In the genomic region with DNA sequence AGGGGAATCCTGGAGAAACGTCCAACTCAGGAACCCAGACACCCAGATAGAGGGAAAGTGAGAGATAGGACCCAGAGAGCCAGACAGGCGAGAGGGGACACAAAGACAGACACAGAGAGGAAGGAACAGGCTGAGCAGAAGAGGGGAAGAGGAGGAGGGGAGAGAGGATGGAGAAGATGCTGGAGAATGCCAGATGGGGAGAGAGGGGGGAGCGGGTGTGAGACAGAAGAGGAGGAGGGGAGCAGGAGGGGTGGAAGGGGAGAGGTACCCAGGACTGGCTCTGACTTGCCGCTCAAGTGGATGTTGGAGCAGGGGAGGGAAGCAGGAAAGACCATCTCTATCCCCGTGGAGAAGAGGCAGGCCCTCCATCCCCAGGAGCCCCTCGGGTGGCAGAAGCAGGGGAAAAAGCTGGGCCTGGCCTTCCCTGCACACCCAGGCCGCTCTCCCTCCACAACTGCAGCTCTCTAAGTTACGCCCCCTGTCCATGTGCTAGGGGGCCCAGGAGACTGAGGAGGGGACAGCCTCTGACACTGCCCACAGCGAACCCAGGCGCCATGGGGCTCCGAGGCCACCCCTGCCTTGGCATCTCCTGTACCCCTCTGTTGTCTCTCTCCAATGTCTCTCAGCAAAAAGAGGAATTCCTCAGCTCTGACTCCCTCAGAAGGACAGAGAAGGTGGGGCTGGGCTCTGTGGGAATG, we compare ENCODE assay signal across 13 cellular contexts. TPM values are rescaled to one million over a fixed set of nuclear protein-coding genes. Genes with fewer than 3 reads are reported as not detected.
A peak's percentile ranks its signal among the peaks of the same experiment; 100 is the strongest.
DNase-seq lines count a peak whose midpoint lies in the region; ATAC-seq, FAIRE-seq and TF ChIP-seq lines count a peak whose summit lies in the region.
"Had no signal": no experiment of that assay in that cellular context is flagged by ENCODE, and none has a peak within 500 bp of the region (broad histone marks: within the 10 kb centered on the region; RNA-seq: fewer than 3 reads in every experiment).

No MANE protein-coding gene starts in this region.

- peak overlapping the region; percentile 98 for H3K9ac ChIP-seq in BLaER1
- H3K9ac ChIP-seq in GM12878 (ENCODE audit: control insufficient read depth, insufficient read depth, low read length), result peak overlapping the region; percentile 92

- TF ChIP-seq RAD21 in GM12878 (IDR thresholded peaks at IDR 0.05; ENCODE audit: insufficient read depth, low read depth, low read length), result no peak

- WGBS in GM12878 (ENCODE audit: insufficient coverage, insufficient replicate concordance, low lambda C conversion rate, missing lambda C conversion rate), result 50% methylated on average over 8 of the region's 11 CpGs

- H3K36me3 ChIP-seq in BLaER1 (peaks cover 59% of the 10 kb centered on the region), GM12878 (ENCODE audit: control insufficient read depth in 2 of 2, insufficient read depth in 2 of 2, low read length in 1 of 2) (peaks cover 30 to 42% of the 10 kb centered on the region in 2 experiments)

- peaks cover 87% of the 10 kb centered on the region for H3K79me2 ChIP-seq in GM12878 (ENCODE audit: control insufficient read depth, insufficient read depth, low read length)

- FAIRE-seq in GM12878 (lab: Jason Lieb, UNC) (no peak), RCC 7860 (lab: Jason Lieb, UNC) (no peak)
- FAIRE-seq: endothelial cell of umbilical vein, islet of Langerhans had no signal

- peak; percentile 9; the same call in 1 of the 2 replicates for TF ChIP-seq POLR2A in GM12878 (IDR thresholded peaks at IDR 0.05; ENCODE audit: low read depth, low read length)

- no peak for DNase-seq in HFFc6
- no peak for DNase-seq in GM12878 (ENCODE audit: low read depth, low spot score)
- no peak for DNase-seq in neural crest cell (ENCODE audit: low read depth, low spot score)
- no peak for DNase-seq in NCI-H2029 treated with DMSO at 0.1 percent for 48 hours (lab: John Stamatoyannopoulos, UW)
- no peak for DNase-seq in HPDE6-E6E7 (ENCODE audit: extremely low spot score)
- no peak for DNase-seq in RCC 7860 (ENCODE audit: low spot score)
- no peak for DNase-seq in NOMO-1 (lab: John Stamatoyannopoulos, UW; ENCODE audit: unreplicated experiment in 2 of 2)
- DNase-seq: NCI-H1694 treated with DMSO at 0.1 percent for 48 hours, SJCRH30 had no signal

- H3K4me2 ChIP-seq in BLaER1 (peak overlapping the region; percentile 100), GM12878 (ENCODE audit: control insufficient read depth, insufficient read depth) (peak overlapping the region; percentile 96)

- H3K9me3 ChIP-seq in BLaER1 (no peaks in the 10 kb centered on the region), GM12878 (replicated peaks; ENCODE audit: control insufficient read depth, insufficient read depth, low read length) (no peaks in the 10 kb centered on the region)
- H3K9me3 ChIP-seq: SJCRH30 had no signal

- H3K4me1 ChIP-seq in BLaER1 (peaks cover 68% of the 10 kb centered on the region), GM12878 (ENCODE audit: control insufficient read depth, insufficient read depth, low read length) (peaks cover 46% of the 10 kb centered on the region)

- H3K36me3 Mint-ChIP-seq in HFFc6 (ENCODE audit: low read depth), result peaks cover 34% of the 10 kb centered on the region
- H3K36me3 Mint-ChIP-seq in neural crest cell (ENCODE audit: low read depth), result peaks cover 13% of the 10 kb centered on the region

- H3K4me3 ChIP-seq in BLaER1 (peak overlapping the region; percentile 98), GM12878 (peak overlapping the region; percentile 95)
- H3K4me3 ChIP-seq: SJCRH30 had no signal

- TF ChIP-seq EP300 in GM12878 (IDR thresholded peaks at IDR 0.05; ENCODE audit: borderline replicate concordance in 1 of 2, control insufficient read depth in 1 of 2, low read depth in 2 of 2, low read length in 2 of 2), result no peak

- H3K27me3 ChIP-seq in BLaER1, result no peaks in the 10 kb centered on the region
- no peaks in the 10 kb centered on the region for H3K27me3 ChIP-seq in GM12878 (replicated peaks in 1 of 2; ENCODE audit: control insufficient read depth in 2 of 2, insufficient read depth in 2 of 2, low read length in 1 of 2)
- H3K27me3 ChIP-seq: SJCRH30 had no signal

- H4K20me1 ChIP-seq in BLaER1 (peaks cover 81% of the 10 kb centered on the region), GM12878 (ENCODE audit: control insufficient read depth, insufficient read depth) (peaks cover 6% of the 10 kb centered on the region)

- H3K27ac ChIP-seq in BLaER1 (peak overlapping the region; percentile 98), GM12878 (ENCODE audit: control insufficient read depth, insufficient read depth) (no peak overlapping the region)
- H3K27ac ChIP-seq: SJCRH30 had no signal

- RAD21 ChIA-PET in GM12878 (lab: Charles Lee; ENCODE audit: unreplicated experiment), result interaction anchor here (0.8 to 1.8 kb wide), 5 partner anchors 9 to 53 kb away, joined by 3 to 7 read pairs (median 4); no protein-coding TSS in a partner anchor

- intact Hi-C loops in GM12878 (cut with micrococcal nuclease; ENCODE audit: unreplicated experiment), result loop anchor here (5.0 kb wide), 1 partner anchor 48 kb away; a partner anchor contains a TSS

- CTCF ChIA-PET in GM12878 (lab: Yijun Ruan, JAX), result interaction anchor here (0.7 to 9.3 kb wide), 10 partner anchors 9 to 481 kb away, joined by 3 to 99 read pairs (median 4); a partner anchor contains a TSS

- peak overlapping the region; percentile 48 for H3K27ac Mint-ChIP-seq in HFFc6
- H3K27ac Mint-ChIP-seq in neural crest cell (ENCODE audit: unreplicated experiment), result peak overlapping the region; percentile 51

- in situ Hi-C loops in GM12878 (cut with MboI), result no loop called here

- H3K27me3 Mint-ChIP-seq in HFFc6 (ENCODE audit: insufficient read depth) (peaks cover 2% of the 10 kb centered on the region), neural crest cell (ENCODE audit: low read depth) (no peaks in the 10 kb centered on the region)

- POLR2A ChIA-PET in GM12878 (lab: Charles Lee), result interaction anchor here (0.5 to 1.2 kb wide), 6 partner anchors 11 to 100 kb away, joined by 3 to 5 read pairs (median 4); no protein-coding TSS in a partner anchor

- no peak for ATAC-seq in GM12878

- H3K4me1 Mint-ChIP-seq in HFFc6 (ENCODE audit: low read depth) (peaks cover 52% of the 10 kb centered on the region), neural crest cell (peaks cover 38% of the 10 kb centered on the region)

- H3K9me3 Mint-ChIP-seq in HFFc6 (no peaks in the 10 kb centered on the region), neural crest cell (no peaks in the 10 kb centered on the region)

- H3K4me3 Mint-ChIP-seq in HFFc6 (peak overlapping the region; percentile 56), neural crest cell (peak overlapping the region; percentile 81)

- TF ChIP-seq CTCF in HFFc6 (IDR thresholded peaks at IDR 0.05) (no peak), GM12878 (IDR thresholded peaks at IDR 0.05 in 2 of 3, conservative IDR thresholded peaks at IDR 0.05 in 1 of 3; ENCODE audit: control insufficient read depth in 2 of 3, extremely low read depth in 1 of 3, insufficient read depth in 1 of 3, low read depth in 3 of 3, low read length in 3 of 3) (no peak), neural crest cell (conservative IDR thresholded peaks at IDR 0.05) (no peak)

- no TSS peak for BruUV-seq in GM12878 (replicated peaks; lab: Mats Ljungman, UMichigan)

- H2AFZ ChIP-seq in GM12878 (ENCODE audit: control insufficient read depth, low read depth, low read length), result no peak overlapping the region

- SMC1A ChIA-PET in GM12878 (lab: Charles Lee; ENCODE audit: uncharacterized antibody, unreplicated experiment), result interaction anchor here (0.8 to 3.4 kb wide), 4 partner anchors 15 to 51 kb away, joined by 3 to 15 read pairs (median 8); a partner anchor contains a TSS

RNA-seq across cellular contexts. Expression of a gene that starts 4.8 kb away (rescaled TPM):
- 10 to 100 TPM; 66.4 to 78.5 (median 68.7) TPM for total RNA-seq in HFFc6 (2021; fragmentation: NEBNext Ultra II Directional; extraction: Animal tissue kit (Norgen Biotek cat#: 25700))
- total RNA-seq in GM12878 (2013; cell fraction: nucleolus; rRNA removed), result 55.7 and 68.4 TPM in 2 replicates
- 59.9 and 62.9 TPM in 2 replicates for total RNA-seq in GM12878 (2014; rRNA removed)
- 35.9 and 39.6 TPM in 2 replicates for total RNA-seq in GM12878 (2014; rRNA removed; fragmentation: Illumina TruSeq; extraction: Trizol)
- total RNA-seq in GM12878 (2021), result 103 and 107 TPM in 2 replicates
- 21.7 TPM for polyA plus RNA-seq in GM12878 (2011; ENCODE audit: low read depth)
- polyA plus RNA-seq in GM12878 (2011; rRNA removed), result 30.2 and 44.4 TPM in 2 replicates
- 39.3 and 43.6 TPM in 2 replicates for polyA plus RNA-seq in GM12878 (2011; cell fraction: cytosol; rRNA removed)
- polyA plus RNA-seq in GM12878 (2011; cell fraction: nucleus; rRNA removed), result 75.0 and 144 TPM in 2 replicates
- 54.8 and 64.1 TPM in 2 replicates for polyA plus RNA-seq in GM12878 (2012)
- 17.9 and 35.4 TPM in 2 replicates for polyA plus RNA-seq in GM12878 (2014; fragmentation: Illumina TruSeq; extraction: Trizol)
- polyA plus RNA-seq in GM12878 (2014; fragmentation: Nextera tagmentation; extraction: Ambion mirVana), result under 1 TPM; 0.20 to 0.45 TPM
- 52.0 and 58.7 TPM in 2 replicates for polyA plus RNA-seq in GM12878 (2014; rRNA removed)
- polyA plus RNA-seq in GM12878 (2016; fragmentation: Nextera tagmentation; extraction: Ambion mirVana), result 1 to 10 TPM; 1.8 to 2.3 TPM
- 38.4 and 59.7 TPM in 2 replicates for polyA minus RNA-seq in GM12878 (2011; rRNA and poly(A)+ RNA removed)
- polyA minus RNA-seq in GM12878 (2011; cell fraction: cytosol; rRNA and poly(A)+ RNA removed), result 36.3 and 36.8 TPM in 2 replicates
- 12.3 and 46.2 TPM in 2 replicates for polyA minus RNA-seq in GM12878 (2011; cell fraction: nucleus; rRNA and poly(A)+ RNA removed)
- total RNA-seq in neural crest cell, result 67.1 and 68.8 TPM in 2 replicates

RNA-seq across cellular contexts. Expression of a gene that starts 15.7 kb away (rescaled TPM):
- 10 to 100 TPM in 4 of 6 experiments, 1 to 10 TPM in 2; 4.3 to 14.1 (median 11.4) TPM for total RNA-seq in HFFc6 (2021; fragmentation: NEBNext Ultra II Directional; extraction: Animal tissue kit (Norgen Biotek cat#: 25700))
- total RNA-seq in GM12878 (2013; cell fraction: nucleolus; rRNA removed), result 2.6 and 4.3 TPM in 2 replicates
- total RNA-seq in GM12878 (2014; rRNA removed) (0.17 and 0.22 TPM in 2 replicates), GM12878 (2014; rRNA removed; fragmentation: Illumina TruSeq; extraction: Trizol) (0.22 and 0.74 TPM in 2 replicates), GM12878 (2021) (1.3 and 1.7 TPM in 2 replicates), neural crest cell (26.1 and 28.7 TPM in 2 replicates)
- 0.58 TPM for polyA plus RNA-seq in GM12878 (2011; ENCODE audit: low read depth)
- polyA plus RNA-seq in GM12878 (2011; rRNA removed) (0.32 and 1.3 TPM in 2 replicates), GM12878 (2014; fragmentation: Illumina TruSeq; extraction: Trizol) (0.19 and 0.25 TPM in 2 replicates), GM12878 (2014; fragmentation: Nextera tagmentation; extraction: Ambion mirVana) (not detected), GM12878 (2014; rRNA removed) (0.51 and 1.4 TPM in 2 replicates), GM12878 (2016; fragmentation: Nextera tagmentation; extraction: Ambion mirVana) (under 1 TPM in 1 of 2 experiments, not detected in 1; 0.06 TPM)
- polyA plus RNA-seq in GM12878 (2011; cell fraction: cytosol; rRNA removed), result 0.51 and 1.2 TPM in 2 replicates
- 8.0 and 8.3 TPM in 2 replicates for polyA plus RNA-seq in GM12878 (2011; cell fraction: nucleus; rRNA removed)
- 0.45 and 0.66 TPM in 2 replicates for polyA plus RNA-seq in GM12878 (2012)
- 0.59 and 2.0 TPM in 2 replicates for polyA minus RNA-seq in GM12878 (2011; rRNA and poly(A)+ RNA removed)
- polyA minus RNA-seq in GM12878 (2011; cell fraction: cytosol; rRNA and poly(A)+ RNA removed), result 0.73 TPM in 1 of 2 replicates, not detected in the other
- polyA minus RNA-seq in GM12878 (2011; cell fraction: nucleus; rRNA and poly(A)+ RNA removed), result 1.1 and 1.8 TPM in 2 replicates

RNA-seq across cellular contexts. Expression of a gene that starts 20.1 kb away (rescaled TPM):
- under 1 TPM; 0.28 to 0.91 (median 0.76) TPM for total RNA-seq in HFFc6 (2021; fragmentation: NEBNext Ultra II Directional; extraction: Animal tissue kit (Norgen Biotek cat#: 25700))
- 1.9 and 2.9 TPM in 2 replicates for total RNA-seq in GM12878 (2013; cell fraction: nucleolus; rRNA removed)
- total RNA-seq in GM12878 (2014; rRNA removed) (0.11 and 0.68 TPM in 2 replicates), GM12878 (2014; rRNA removed; fragmentation: Illumina TruSeq; extraction: Trizol) (0.27 TPM in 1 of 2 replicates, not detected in the other), GM12878 (2021) (0.51 and 0.56 TPM in 2 replicates), neural crest cell (not detected in 2 replicates)
- polyA plus RNA-seq in GM12878 (2011; ENCODE audit: low read depth), result 0.52 TPM
- polyA plus RNA-seq in GM12878 (2011; rRNA removed) (0.24 and 0.81 TPM in 2 replicates), GM12878 (2014; fragmentation: Illumina TruSeq; extraction: Trizol) (0.24 TPM in 1 of 2 replicates, not detected in the other), GM12878 (2014; fragmentation: Nextera tagmentation; extraction: Ambion mirVana) (under 1 TPM in 1 of 2 experiments, not detected in 1; 0.13 TPM), GM12878 (2014; rRNA removed) (0.25 and 2.2 TPM in 2 replicates), GM12878 (2016; fragmentation: Nextera tagmentation; extraction: Ambion mirVana) (under 1 TPM in 1 of 2 experiments, not detected in 1; 0.50 TPM)
- 0.54 and 1.2 TPM in 2 replicates for polyA plus RNA-seq in GM12878 (2011; cell fraction: cytosol; rRNA removed)
- polyA plus RNA-seq in GM12878 (2011; cell fraction: nucleus; rRNA removed), result 3.6 and 4.5 TPM in 2 replicates
- polyA plus RNA-seq in GM12878 (2012), result 1.2 and 1.9 TPM in 2 replicates
- polyA minus RNA-seq in GM12878 (2011; rRNA and poly(A)+ RNA removed), result 0.29 and 1.1 TPM in 2 replicates
- not detected in 2 replicates for polyA minus RNA-seq in GM12878 (2011; cell fraction: cytosol; rRNA and poly(A)+ RNA removed)
- 0.36 TPM in 1 of 2 replicates, not detected in the other for polyA minus RNA-seq in GM12878 (2011; cell fraction: nucleus; rRNA and poly(A)+ RNA removed)
- total RNA-seq: endothelial cell of umbilical vein, pulmonary artery endothelial cell had no signal
- polyA plus RNA-seq: endothelial cell of umbilical vein had no signal

RNA-seq across cellular contexts. Expression of a gene that starts 50.5 kb away (rescaled TPM):
- total RNA-seq in HFFc6 (2021; fragmentation: NEBNext Ultra II Directional; extraction: Animal tissue kit (Norgen Biotek cat#: 25700)), result 10 to 100 TPM; 26.6 to 35.6 (median 29.6) TPM
- total RNA-seq in GM12878 (2013; cell fraction: nucleolus; rRNA removed), result 16.9 and 18.0 TPM in 2 replicates
- 9.7 and 12.3 TPM in 2 replicates for total RNA-seq in GM12878 (2014; rRNA removed)
- 6.5 and 8.6 TPM in 2 replicates for total RNA-seq in GM12878 (2014; rRNA removed; fragmentation: Illumina TruSeq; extraction: Trizol)
- total RNA-seq in GM12878 (2021), result 14.2 and 16.1 TPM in 2 replicates
- 4.5 TPM for polyA plus RNA-seq in GM12878 (2011; ENCODE audit: low read depth)
- 8.8 and 22.6 TPM in 2 replicates for polyA plus RNA-seq in GM12878 (2011; rRNA removed)
- polyA plus RNA-seq in GM12878 (2011; cell fraction: cytosol; rRNA removed), result 33.3 and 38.8 TPM in 2 replicates
- polyA plus RNA-seq in GM12878 (2011; cell fraction: nucleus; rRNA removed), result 92.2 and 108 TPM in 2 replicates
- 9.1 and 10.7 TPM in 2 replicates for polyA plus RNA-seq in GM12878 (2012)
- 9.8 and 12.3 TPM in 2 replicates for polyA plus RNA-seq in GM12878 (2014; fragmentation: Illumina TruSeq; extraction: Trizol)
- polyA plus RNA-seq in GM12878 (2014; fragmentation: Nextera tagmentation; extraction: Ambion mirVana), result 1 to 10 TPM in 1 of 2 experiments, under 1 TPM in 1; 0.98 to 1.2 TPM
- polyA plus RNA-seq in GM12878 (2014; rRNA removed), result 9.6 and 16.0 TPM in 2 replicates
- 10 to 100 TPM; 17.5 to 20.2 TPM for polyA plus RNA-seq in GM12878 (2016; fragmentation: Nextera tagmentation; extraction: Ambion mirVana)
- polyA minus RNA-seq in GM12878 (2011; rRNA and poly(A)+ RNA removed), result 22.7 and 37.5 TPM in 2 replicates
- polyA minus RNA-seq in GM12878 (2011; cell fraction: cytosol; rRNA and poly(A)+ RNA removed), result 9.5 and 15.8 TPM in 2 replicates
- 16.0 and 35.1 TPM in 2 replicates for polyA minus RNA-seq in GM12878 (2011; cell fraction: nucleus; rRNA and poly(A)+ RNA removed)
- 21.6 and 24.6 TPM in 2 replicates for total RNA-seq in neural crest cell

RNA-seq across cellular contexts. Expression of a gene that starts 55.8 kb away (rescaled TPM):
- total RNA-seq in HFFc6 (2021; fragmentation: NEBNext Ultra II Directional; extraction: Animal tissue kit (Norgen Biotek cat#: 25700)), result 1,000 to 10,000 TPM; 4,948 to 7,804 (median 5,240) TPM
- total RNA-seq in GM12878 (2013; cell fraction: nucleolus; rRNA removed), result 43.7 and 49.7 TPM in 2 replicates
- total RNA-seq in GM12878 (2014; rRNA removed) (0.79 and 1.1 TPM in 2 replicates), GM12878 (2014; rRNA removed; fragmentation: Illumina TruSeq; extraction: Trizol) (0.55 and 1.2 TPM in 2 replicates), GM12878 (2021) (6.1 and 7.7 TPM in 2 replicates), neural crest cell (13.3 and 14.8 TPM in 2 replicates)
- 1.5 TPM for polyA plus RNA-seq in GM12878 (2011; ENCODE audit: low read depth)
- polyA plus RNA-seq in GM12878 (2011; rRNA removed) (1.9 and 2.9 TPM in 2 replicates), GM12878 (2014; fragmentation: Illumina TruSeq; extraction: Trizol) (0.54 and 1.9 TPM in 2 replicates), GM12878 (2014; fragmentation: Nextera tagmentation; extraction: Ambion mirVana) (under 1 TPM; 0.18 to 0.32 TPM), GM12878 (2014; rRNA removed) (3.5 and 3.9 TPM in 2 replicates), GM12878 (2016; fragmentation: Nextera tagmentation; extraction: Ambion mirVana) (1 to 10 TPM; 2.7 to 4.3 TPM)
- polyA plus RNA-seq in GM12878 (2011; cell fraction: cytosol; rRNA removed), result 2.8 TPM in 2 replicates
- polyA plus RNA-seq in GM12878 (2011; cell fraction: nucleus; rRNA removed), result 67.6 and 84.9 TPM in 2 replicates
- 2.7 and 4.3 TPM in 2 replicates for polyA plus RNA-seq in GM12878 (2012)
- polyA minus RNA-seq in GM12878 (2011; rRNA and poly(A)+ RNA removed), result 4.6 and 8.9 TPM in 2 replicates
- 2.3 and 2.5 TPM in 2 replicates for polyA minus RNA-seq in GM12878 (2011; cell fraction: cytosol; rRNA and poly(A)+ RNA removed)
- 24.8 and 32.3 TPM in 2 replicates for polyA minus RNA-seq in GM12878 (2011; cell fraction: nucleus; rRNA and poly(A)+ RNA removed)
